In genomic region chr2:26669099-26669498, GRCh38 we compare ENCODE assay signal across 19 cellular contexts. TPM values are rescaled to one million over a fixed set of nuclear protein-coding genes. Genes with fewer than 3 reads are reported as not detected.
DNase-seq lines count a peak whose midpoint lies in the region; ATAC-seq, FAIRE-seq and TF ChIP-seq lines count a peak whose summit lies in the region.
"Had no signal": no experiment of that assay in that cellular context is flagged by ENCODE, and none has a peak within 500 bp of the region (broad histone marks: within the 10 kb centered on the region; RNA-seq: fewer than 3 reads in every experiment).

No MANE protein-coding gene starts in this region.

- H4K20me1 ChIP-seq in PC-3 (ENCODE audit: low read length) (no peaks in the 10 kb centered on the region), hepatocyte (ENCODE audit: insufficient read depth, poor library complexity, severe bottlenecking) (no peaks in the 10 kb centered on the region)

- intact Hi-C loops in PC-3 (cut with micrococcal nuclease) (no loop called here), sciatic nerve (cut with DNase I) (no loop called here)

- DNase-seq in ELR (ENCODE audit: low read depth) (peak; percentile 25), PC-3 (peak; percentile 26), hepatocyte (ENCODE audit: low spot score) (no peak), sciatic nerve (ENCODE audit: low spot score) (peak; percentile 25), NCI-H2171 (lab: John Stamatoyannopoulos, UW) (no peak), RCC 7860 (ENCODE audit: low spot score) (no peak)
- no peak for DNase-seq in activated CD8-positive, alpha-beta memory T cell treated with anti-CD3 and anti-CD28 coated beads, Interleukin-2, amount 50 U/mL, for 48 hours
- DNase-seq in CD8-positive, alpha-beta memory T cell: no peak
- DNase-seq: ACHN, AML-193, COR-L47, H7, Kasumi-1, NCI-H1105, NCI-H1694 treated with DMSO at 0.1 percent for 48 hours, NCI-H2107, PC-9, SK-N-SH had no signal

- peaks cover 0 to 7% (median 0%) of the 10 kb centered on the region in 3 donors for H3K36me3 Mint-ChIP-seq in CD8-positive, alpha-beta memory T cell
- H3K36me3 Mint-ChIP-seq: CD14-positive monocyte had no signal

- H3K27ac Mint-ChIP-seq in CD8-positive, alpha-beta memory T cell: no peak overlapping the region
- H3K27ac Mint-ChIP-seq: CD14-positive monocyte had no signal

- no peak for ATAC-seq in PC-3
- no peak for ATAC-seq in sciatic nerve

- peaks cover 20 to 71% of the 10 kb centered on the region in 2 donors for H3K27me3 Mint-ChIP-seq in CD8-positive, alpha-beta memory T cell

- H3K36me3 ChIP-seq in PC-3 (ENCODE audit: low read depth, low read length) (no peaks in the 10 kb centered on the region), hepatocyte (replicated peaks; ENCODE audit: insufficient read depth, low read depth) (no peaks in the 10 kb centered on the region)
- H3K36me3 ChIP-seq in CD8-positive, alpha-beta memory T cell (ENCODE audit: insufficient read depth, low read length): no peaks in the 10 kb centered on the region

- no TSS peak for BruUV-seq in PC-3 (replicated peaks; lab: Mats Ljungman, UMichigan)

- 71% methylated on average over 3 of the region's 3 CpGs for WGBS in hepatocyte (ENCODE audit: low lambda C conversion rate, missing lambda C conversion rate)

- H3K9ac ChIP-seq in PC-3 (ENCODE audit: low read length): no peak overlapping the region
- H3K9ac ChIP-seq: SK-N-SH had no signal

- H3K79me2 ChIP-seq in PC-3 (ENCODE audit: low read length): no peaks in the 10 kb centered on the region
- no peaks in the 10 kb centered on the region for H3K79me2 ChIP-seq in hepatocyte

- H3K4me2 ChIP-seq in PC-3 (ENCODE audit: low read length) (no peak overlapping the region), hepatocyte (no peak overlapping the region)
- H3K4me2 ChIP-seq: PC-9, SK-N-SH had no signal

- FAIRE-seq in RCC 7860 (lab: Jason Lieb, UNC): no peak

- H3K4me1 ChIP-seq in PC-3 (ENCODE audit: insufficient read depth, low read length) (peaks cover 20% of the 10 kb centered on the region), hepatocyte (ENCODE audit: insufficient read depth) (peaks cover 10% of the 10 kb centered on the region)
- no peaks in the 10 kb centered on the region for H3K4me1 ChIP-seq in CD8-positive, alpha-beta memory T cell (ENCODE audit: insufficient read depth, low read length)

- no peaks in the 10 kb centered on the region for H3K9me2 ChIP-seq in PC-3 (replicated peaks; ENCODE audit: low read length)
- no peaks in the 10 kb centered on the region for H3K9me2 ChIP-seq in hepatocyte (replicated peaks; ENCODE audit: insufficient read depth)
- H3K9me2 ChIP-seq: SK-N-SH had no signal

- TF ChIP-seq CTCF in PC-3 (conservative IDR thresholded peaks at IDR 0.05; ENCODE audit: low read depth, low read length): no peak
- no peak for TF ChIP-seq CTCF in hepatocyte (IDR thresholded peaks at IDR 0.05; ENCODE audit: poor library complexity)

- H3K9me3 ChIP-seq in PC-3 (ENCODE audit: low read length) (no peaks in the 10 kb centered on the region), hepatocyte (ENCODE audit: low read depth) (no peaks in the 10 kb centered on the region)
- H3K9me3 ChIP-seq in CD8-positive, alpha-beta memory T cell (ENCODE audit: low read length): no peaks in the 10 kb centered on the region
- H3K9me3 ChIP-seq: SK-N-SH had no signal

- H3K27ac ChIP-seq in PC-3 (ENCODE audit: low read length) (no peak overlapping the region), hepatocyte (peak overlapping the region; percentile 46)
- no peak overlapping the region for H3K27ac ChIP-seq in CD8-positive, alpha-beta memory T cell (ENCODE audit: low read depth, low read length)
- H3K27ac ChIP-seq: PC-9 had no signal

- peaks cover 0 to 6% (median 1%) of the 10 kb centered on the region in 5 donors for H3K9me3 Mint-ChIP-seq in CD8-positive, alpha-beta memory T cell

- H3K4me1 Mint-ChIP-seq in CD8-positive, alpha-beta memory T cell: no peaks in the 10 kb centered on the region
- H3K4me1 Mint-ChIP-seq: CD14-positive monocyte had no signal

- H3K4me3 ChIP-seq in PC-3 (ENCODE audit: low read length) (no peak overlapping the region), hepatocyte (no peak overlapping the region)
- no peak overlapping the region for H3K4me3 ChIP-seq in CD8-positive, alpha-beta memory T cell (ENCODE audit: low read length)
- H3K4me3 ChIP-seq: PC-9 had no signal

- CTCF ChIA-PET in PC-3 (lab: Charles Lee): no interaction called here
- CTCF ChIA-PET in CD8-positive, alpha-beta memory T cell (lab: Charles Lee): no interaction called here

- H3F3A ChIP-seq in PC-3 (ENCODE audit: low read length, unreplicated experiment): no peaks in the 10 kb centered on the region

- H3K4me3 Mint-ChIP-seq in CD8-positive, alpha-beta memory T cell: no peak overlapping the region
- H3K4me3 Mint-ChIP-seq: CD14-positive monocyte had no signal

- POLR2A ChIA-PET in PC-3 (lab: Charles Lee; ENCODE audit: unreplicated experiment): no interaction called here
- POLR2A ChIA-PET in CD8-positive, alpha-beta memory T cell (lab: Charles Lee): no interaction called here

- H2AFZ ChIP-seq in PC-3 (ENCODE audit: low read length) (no peak overlapping the region), hepatocyte (no peak overlapping the region)
- H2AFZ ChIP-seq: PC-9 had no signal

- peaks cover 12% of the 10 kb centered on the region; the same call in 1 of the 2 replicates for H3K27me3 ChIP-seq in PC-3 (ENCODE audit: low read length)
- H3K27me3 ChIP-seq in hepatocyte: no peaks in the 10 kb centered on the region
- H3K27me3 ChIP-seq in CD8-positive, alpha-beta memory T cell (ENCODE audit: insufficient read depth, low read length, poor library complexity, severe bottlenecking): no peaks in the 10 kb centered on the region

RNA-seq across cellular contexts. Expression of gene KCNK3, which starts 23.4 kb away (rescaled TPM):
- 0.04 and 0.69 TPM in 2 replicates for total RNA-seq in PC-3 (2014; rRNA removed)
- total RNA-seq in hepatocyte: 9.4 and 10.5 TPM in 2 replicates
- polyA plus RNA-seq in hepatocyte: 8.2 and 9.0 TPM in 2 replicates
- total RNA-seq in sciatic nerve: 0.53 TPM
- not detected for total RNA-seq in CD8-positive, alpha-beta memory T cell
- not detected for polyA plus RNA-seq in CD8-positive, alpha-beta memory T cell
- total RNA-seq: PC-9 had no signal
- polyA plus RNA-seq: CD14-positive monocyte had no signal

RNA-seq across cellular contexts. Expression of gene CIB4, which starts 27.9 kb away (rescaled TPM):
- total RNA-seq in PC-3 (2014; rRNA removed) (not detected in 2 replicates), hepatocyte (not detected in 2 replicates), sciatic nerve (not detected)
- 0.29 TPM in 1 of 2 replicates, not detected in the other for polyA plus RNA-seq in hepatocyte
- not detected for total RNA-seq in CD8-positive, alpha-beta memory T cell
- not detected for polyA plus RNA-seq in CD8-positive, alpha-beta memory T cell
- total RNA-seq: H7, PC-9 had no signal
- polyA plus RNA-seq: CD14-positive monocyte, SK-N-SH had no signal

Comparison
In these comparisons a context has a peak if more than half of its experiments do, and no peak if none do; other contexts are left out.
1. DNase-seq: peak in ELR (single experiment), PC-3 (single experiment) and sciatic nerve (single experiment); none in hepatocyte (single experiment), activated CD8-positive, alpha-beta memory T cell treated with anti-CD3 and anti-CD28 coated beads, Interleukin-2, amount 50 U/mL, for 48 hours (single experiment), CD8-positive, alpha-beta memory T cell (0 of 5), NCI-H2171 (single experiment) and RCC 7860 (single experiment).